ENCODE assay signal across 22 cellular contexts in the genomic region with DNA sequence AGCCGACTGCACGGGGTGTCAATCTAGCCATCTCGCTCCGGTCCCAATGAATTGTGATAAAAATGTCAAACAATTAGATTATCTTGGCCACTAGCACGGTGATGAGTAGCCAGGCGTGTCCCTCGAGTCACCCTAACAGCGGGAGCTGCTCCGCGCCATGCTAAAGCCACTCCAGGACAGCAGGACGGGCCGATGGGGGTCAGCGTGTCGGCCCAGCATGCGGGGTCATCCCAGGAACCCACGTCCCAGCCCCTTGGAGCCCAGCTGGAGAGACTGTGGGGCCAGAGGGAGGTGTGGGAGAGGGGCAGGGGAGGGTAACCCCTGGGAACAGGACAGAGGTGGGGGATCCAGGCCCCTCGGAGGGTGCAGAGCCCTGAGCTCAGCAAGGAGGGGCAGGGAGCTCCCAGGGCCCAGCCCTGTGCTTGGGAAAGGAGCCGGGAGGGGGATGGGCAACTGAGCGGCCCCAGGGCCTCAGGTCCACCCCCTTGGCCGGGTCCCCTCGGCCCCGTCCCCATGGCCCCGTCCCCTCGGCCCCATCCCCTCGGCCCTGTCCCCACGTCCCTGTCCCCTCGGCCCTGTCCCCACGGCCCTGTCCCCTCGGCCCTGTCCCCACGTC. TPM values are rescaled to one million over a fixed set of nuclear protein-coding genes. Genes with fewer than 3 reads are reported as not detected.
"Had no signal": no experiment of that assay in that cellular context is flagged by ENCODE, and none has a peak within 500 bp of the region (broad histone marks: within the 10 kb centered on the region; RNA-seq: fewer than 3 reads in every experiment).

No MANE protein-coding gene starts in this region.

- H3K9me3 Mint-ChIP-seq: central memory CD8-positive, alpha-beta T cell; memory B cell had no signal

- H3K4me3 ChIP-seq: heart right ventricle, left lung, lower lobe of right lung, pancreas, prostate gland, tibial artery, upper lobe of left lung, uterus had no signal

- DNase-seq: effector memory CD4-positive, alpha-beta T cell; heart right ventricle; hypothalamus; lower lobe of right lung; midbrain; nucleus accumbens; small intestine; stimulated activated CD4-positive, alpha-beta T cell treated with anti-CD3 and anti-CD28 coated beads, Interleukin-12 subunit alpha, Interleukin-12 subunit beta, amount 100 ng/mL, for 4 hours; stimulated activated naive CD4-positive, alpha-beta T cell treated with Interleukin-2 at 50 U/mL for 16 hours; tibial artery; uterus had no signal

- H3K4me1 ChIP-seq: heart right ventricle, left lung, lower lobe of right lung, pancreas, prostate gland, tibial artery, upper lobe of left lung, uterus had no signal

- H3K36me3 ChIP-seq: heart right ventricle, left lung, lower lobe of right lung, pancreas, prostate gland, tibial artery, upper lobe of left lung, uterus had no signal

- H3K27me3 Mint-ChIP-seq: central memory CD8-positive, alpha-beta T cell had no signal

- H3K9me3 ChIP-seq: lower lobe of right lung, pancreas, prostate gland, uterus had no signal

- H3K27me3 ChIP-seq: pancreas, upper lobe of left lung, uterus had no signal

- ATAC-seq: esophagus mucosa, heart right ventricle, left lung, lower lobe of right lung, pancreas had no signal

- H3K36me3 Mint-ChIP-seq: memory B cell had no signal

- H3K4me1 Mint-ChIP-seq: central memory CD8-positive, alpha-beta T cell; memory B cell had no signal

- H3K27ac ChIP-seq: heart right ventricle, left lung, lower lobe of right lung, pancreas, prostate gland, tibial artery, upper lobe of left lung, uterus had no signal

- H3K4me3 Mint-ChIP-seq: central memory CD8-positive, alpha-beta T cell; memory B cell had no signal

- H3K27ac Mint-ChIP-seq: memory B cell had no signal

RNA-seq across cellular contexts. Expression of a gene that starts 17.8 kb away (rescaled TPM):
- total RNA-seq: fibroblast of lung, glomerular endothelial cell, heart right ventricle, left lung, lower lobe of right lung, temporal lobe, upper lobe of left lung had no signal
- polyA plus RNA-seq: fibroblast of lung, neural cell had no signal
